ENCODE assay signal across 14 cellular contexts in the genomic region with DNA sequence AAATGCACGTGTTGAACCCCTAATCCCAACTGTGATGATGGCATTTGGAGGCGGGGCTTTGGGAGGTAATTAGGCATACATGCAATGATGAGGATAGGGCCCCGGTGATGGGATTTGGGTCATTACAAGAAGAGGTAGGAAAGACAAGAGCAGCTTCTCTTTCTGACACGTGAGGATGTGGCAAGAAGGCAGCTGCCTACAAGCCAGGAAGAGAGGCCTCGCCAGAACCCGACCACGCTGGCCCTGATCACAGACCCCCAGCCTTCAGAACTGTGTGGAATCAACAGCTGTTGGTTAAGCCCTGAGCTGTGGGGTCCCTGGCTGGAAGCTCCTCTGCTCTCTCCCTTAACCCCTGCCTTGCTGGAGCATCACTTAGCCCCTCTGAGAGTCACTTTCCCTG. TPM values are rescaled to one million over a fixed set of nuclear protein-coding genes. Genes with fewer than 3 reads are reported as not detected.
"Had no signal": no experiment of that assay in that cellular context is flagged by ENCODE, and none has a peak within 500 bp of the region (broad histone marks: within the 10 kb centered on the region; RNA-seq: fewer than 3 reads in every experiment).

No MANE protein-coding gene starts in this region.

- H3K27ac ChIP-seq: ascending aorta, esophagus muscularis mucosa, stomach, thoracic aorta had no signal

- H3K9me3 Mint-ChIP-seq: activated CD8-positive, alpha-beta T cell treated with anti-CD3 and anti-CD28 coated beads for 36 hours; activated T-helper 1 cell treated with anti-CD3 and anti-CD28 coated beads, Interleukin-12 subunit alpha, Interleukin-12 subunit beta, Interleukin-2, Interleukin-4 antibody, amounts not matched to agents 30 ng/mL and 10 ng/mL and 1 ng/mL, durations not matched to agents 14 hours and 24 hours and 36 hours; immature natural killer cell had no signal

- H3K27ac Mint-ChIP-seq: activated CD8-positive, alpha-beta T cell treated with anti-CD3 and anti-CD28 coated beads for 36 hours; activated T-helper 1 cell treated with anti-CD3 and anti-CD28 coated beads, Interleukin-12 subunit alpha, Interleukin-12 subunit beta, Interleukin-2, Interleukin-4 antibody, amounts not matched to agents 30 ng/mL and 10 ng/mL and 1 ng/mL, durations not matched to agents 14 hours and 24 hours and 36 hours; immature natural killer cell had no signal

- H3K27me3 Mint-ChIP-seq: activated CD8-positive, alpha-beta T cell treated with anti-CD3 and anti-CD28 coated beads for 36 hours had no signal

- H3K4me3 ChIP-seq: ascending aorta, esophagus muscularis mucosa, lung, stomach, thoracic aorta had no signal

- H3K4me3 Mint-ChIP-seq: activated CD8-positive, alpha-beta T cell treated with anti-CD3 and anti-CD28 coated beads for 36 hours; activated T-helper 1 cell treated with anti-CD3 and anti-CD28 coated beads, Interleukin-12 subunit alpha, Interleukin-12 subunit beta, Interleukin-2, Interleukin-4 antibody, amounts not matched to agents 30 ng/mL and 10 ng/mL and 1 ng/mL, durations not matched to agents 14 hours and 24 hours and 36 hours; immature natural killer cell had no signal

- DNase-seq: activated CD4-positive, alpha-beta T cell treated with anti-CD3 and anti-CD28 coated beads for 4 hours; activated CD8-positive, alpha-beta memory T cell treated with anti-CD3 and anti-CD28 coated beads, Interleukin-2, amount 50 U/mL, for 4 hours; activated CD8-positive, alpha-beta T cell treated with anti-CD3 and anti-CD28 coated beads for 36 hours; activated naive CD4-positive, alpha-beta T cell; immature natural killer cell; left cardiac atrium; midbrain; stomach had no signal

- ATAC-seq: activated CD8-positive, alpha-beta T cell treated with anti-CD3 and anti-CD28 coated beads for 36 hours; left cardiac atrium had no signal

- H3K4me1 Mint-ChIP-seq: immature natural killer cell had no signal

- H3K36me3 Mint-ChIP-seq: immature natural killer cell had no signal

- H3K27me3 ChIP-seq: ascending aorta, esophagus muscularis mucosa, stomach had no signal

RNA-seq across cellular contexts. Expression of a gene that starts 57.5 kb away (rescaled TPM):
- total RNA-seq: activated T-helper 1 cell treated with anti-CD3 and anti-CD28 coated beads, Interleukin-12 subunit alpha, Interleukin-12 subunit beta, Interleukin-2, Interleukin-4 antibody, amounts not matched to agents 30 ng/mL and 10 ng/mL and 1 ng/mL, durations not matched to agents 14 hours and 24 hours and 36 hours; fibroblast of villous mesenchyme had no signal
